11 cellular contexts compared by ENCODE assay signal in the genomic region with DNA sequence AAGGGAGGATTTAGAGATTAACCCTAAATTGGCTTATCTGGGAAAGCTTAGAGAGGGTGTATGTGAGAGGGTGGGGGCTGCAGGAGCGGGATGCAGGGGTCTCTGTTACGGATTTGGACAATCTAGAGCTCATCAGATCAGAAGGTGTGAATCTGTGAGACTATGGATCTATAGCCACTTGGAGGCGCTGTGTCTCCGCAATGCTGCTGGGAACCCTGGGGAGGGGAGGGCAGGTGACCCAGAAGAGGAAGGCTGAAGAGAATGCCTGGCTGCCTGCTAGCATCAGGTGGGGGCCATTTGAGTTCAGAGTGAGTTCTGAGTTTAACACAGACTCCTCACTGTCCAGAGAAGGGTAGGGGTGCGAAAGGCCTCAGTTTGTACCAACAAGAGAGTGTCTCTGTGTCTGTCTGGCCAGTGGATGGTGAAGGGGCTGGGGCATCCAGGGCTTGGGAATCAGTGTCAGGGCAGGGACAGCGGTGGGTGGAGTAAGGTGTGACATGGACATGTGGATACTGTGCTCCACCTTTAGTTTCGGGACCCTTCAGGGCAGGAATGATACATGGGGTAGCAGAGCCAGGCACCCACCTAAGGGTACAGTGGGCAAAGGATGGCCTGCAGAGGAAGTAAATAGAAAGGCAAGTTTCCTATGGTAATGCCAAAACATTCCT.
DNase-seq lines count a peak whose midpoint lies in the region; ATAC-seq and TF ChIP-seq lines count a peak whose summit lies in the region.
"Had no signal": no experiment of that assay in that cellular context is flagged by ENCODE, and none has a peak within 500 bp of the region (broad histone marks: within the 10 kb centered on the region; RNA-seq: fewer than 3 reads in every experiment).

No MANE protein-coding gene starts in this region.

- H3K27me3 Mint-ChIP-seq in activated CD8-positive, alpha-beta memory T cell treated with anti-CD3 and anti-CD28 coated beads, Interleukin-2, amount 10 ng/mL, durations not matched to agents 7 days and 5 days = peaks cover 10% of the 10 kb centered on the region
- H3K27me3 Mint-ChIP-seq in T-cell = no peaks in the 10 kb centered on the region

- no peak overlapping the region for H3K27ac ChIP-seq in stomach
- H3K27ac ChIP-seq: thoracic aorta had no signal

- WGBS in stomach, 5 donors = 46 to 66% (median 56%) methylated on average over 7 of the region's 7 CpGs

- no peak overlapping the region for H3K27ac Mint-ChIP-seq in activated CD8-positive, alpha-beta memory T cell treated with anti-CD3 and anti-CD28 coated beads, Interleukin-2, amount 10 ng/mL, durations not matched to agents 7 days and 5 days
- peak overlapping the region in 1 of 2 donors; percentile 60 for H3K27ac Mint-ChIP-seq in T-cell
- H3K27ac Mint-ChIP-seq: B cell had no signal

- peaks cover 0 to 10% (median 0%) of the 10 kb centered on the region in 3 donors for H3K27me3 ChIP-seq in stomach

- no peak for TF ChIP-seq EP300 in stomach (IDR thresholded peaks at IDR 0.05)

- no peaks in the 10 kb centered on the region for H3K9me3 ChIP-seq in stomach
- H3K9me3 ChIP-seq: thoracic aorta had no signal

- TF ChIP-seq CTCF in choroid plexus epithelial cell (conservative IDR thresholded peaks at IDR 0.05; ENCODE audit: low read depth, low read length) (peak; percentile 55), stomach (IDR thresholded peaks at IDR 0.05) (no peak), GM13976 (IDR thresholded peaks at IDR 0.05; ENCODE audit: borderline replicate concordance, control extremely low read depth, extremely low read depth, insufficient read depth, missing control alignments) (no peak)

- peaks cover 32% of the 10 kb centered on the region for H3K4me1 Mint-ChIP-seq in activated CD8-positive, alpha-beta memory T cell treated with anti-CD3 and anti-CD28 coated beads, Interleukin-2, amount 10 ng/mL, durations not matched to agents 7 days and 5 days
- H3K4me1 Mint-ChIP-seq in T-cell = peaks cover 32 to 42% (median 36%) of the 10 kb centered on the region in 3 donors

- H3K36me3 Mint-ChIP-seq in activated CD8-positive, alpha-beta memory T cell treated with anti-CD3 and anti-CD28 coated beads, Interleukin-2, amount 10 ng/mL, durations not matched to agents 7 days and 5 days = no peaks in the 10 kb centered on the region
- no peaks in the 10 kb centered on the region for H3K36me3 Mint-ChIP-seq in T-cell

- no peak for DNase-seq in activated CD8-positive, alpha-beta memory T cell treated with anti-CD3 and anti-CD28 coated beads, Interleukin-2, amount 10 ng/mL, durations not matched to agents 7 days and 5 days
- DNase-seq in activated CD8-positive, alpha-beta memory T cell treated with anti-CD3 and anti-CD28 coated beads, Interleukin-2, amount 50 U/mL, for 48 hours = no peak
- peak in 27 of 34 experiments; percentile 11 to 48 (median 37) for DNase-seq in T-cell
- no peak for DNase-seq in choroid plexus epithelial cell (ENCODE audit: low read depth)
- DNase-seq in stimulated activated CD4-positive, alpha-beta T cell treated with anti-CD3 and anti-CD28 coated beads, Interleukin-4, amount 100 ng/mL, for 24 hours = peak; percentile 38
- DNase-seq in stomach = no peak
- no peak for DNase-seq in NCI-H1930 (lab: John Stamatoyannopoulos, UW)
- no peak for DNase-seq in GM13976 (ENCODE audit: low spot score)

- intact Hi-C loops in stomach (cut with DNase I; ENCODE audit: low total_unique reads) = no loop called here

- H3K36me3 ChIP-seq in stomach = no peaks in the 10 kb centered on the region
- H3K36me3 ChIP-seq: thoracic aorta had no signal

- CTCF ChIA-PET in activated CD8-positive, alpha-beta memory T cell treated with anti-CD3 and anti-CD28 coated beads, Interleukin-2, amount 10 ng/mL, durations not matched to agents 7 days and 5 days (lab: Charles Lee) = interaction anchor here (0.6 to 3.3 kb wide), 10 partner anchors 9 to 366 kb away, joined by 3 to 16 read pairs (median 3); no protein-coding TSS in a partner anchor
- CTCF ChIA-PET in T-cell (lab: Charles Lee) = interaction anchor here (0.6 to 1.2 kb wide), 8 partner anchors 10 to 365 kb away, joined by 3 to 8 read pairs (median 4); no protein-coding TSS in a partner anchor

- POLR2A ChIA-PET in T-cell (lab: Charles Lee) = no interaction called here

- no peak for TF ChIP-seq POLR2A in stomach (IDR thresholded peaks at IDR 0.05)

- H3K4me1 ChIP-seq in stomach = peaks cover 0 to 12% (median 0%) of the 10 kb centered on the region in 4 donors

- no peak overlapping the region for H3K4me3 Mint-ChIP-seq in activated CD8-positive, alpha-beta memory T cell treated with anti-CD3 and anti-CD28 coated beads, Interleukin-2, amount 10 ng/mL, durations not matched to agents 7 days and 5 days
- H3K4me3 Mint-ChIP-seq in T-cell = no peak overlapping the region
- H3K4me3 Mint-ChIP-seq: B cell had no signal

- H3K4me3 ChIP-seq in choroid plexus epithelial cell (ENCODE audit: low read depth, low read length) (no peak overlapping the region), stomach (no peak overlapping the region)
- H3K4me3 ChIP-seq: thoracic aorta had no signal

- ATAC-seq in activated CD8-positive, alpha-beta memory T cell treated with anti-CD3 and anti-CD28 coated beads, Interleukin-2, amount 10 ng/mL, durations not matched to agents 7 days and 5 days = peak; percentile 66
- ATAC-seq in T-cell (replicated peaks in 1 of 4) = peak; percentile 43 to 73 (median 49)
- ATAC-seq: Panc1 had no signal

- in situ Hi-C loops in GM13976 (cut with MboI; ENCODE audit: low sequenced_read_pairs, unreplicated experiment) = no loop called here

- no peaks in the 10 kb centered on the region for H3K9me3 Mint-ChIP-seq in activated CD8-positive, alpha-beta memory T cell treated with anti-CD3 and anti-CD28 coated beads, Interleukin-2, amount 10 ng/mL, durations not matched to agents 7 days and 5 days (ENCODE audit: low read depth)
- no peaks in the 10 kb centered on the region for H3K9me3 Mint-ChIP-seq in T-cell

Comparison
In these comparisons a context has a peak if more than half of its experiments do, and no peak if none do; other contexts are left out.
1. DNase-seq: peak in T-cell (27 of 34) and stimulated activated CD4-positive, alpha-beta T cell treated with anti-CD3 and anti-CD28 coated beads, Interleukin-4, amount 100 ng/mL, for 24 hours (single experiment); none in activated CD8-positive, alpha-beta memory T cell treated with anti-CD3 and anti-CD28 coated beads, Interleukin-2, amount 10 ng/mL, durations not matched to agents 7 days and 5 days (single experiment), activated CD8-positive, alpha-beta memory T cell treated with anti-CD3 and anti-CD28 coated beads, Interleukin-2, amount 50 U/mL, for 48 hours (single experiment), choroid plexus epithelial cell (single experiment), stomach (single experiment), NCI-H1930 (0 of 2) and GM13976 (single experiment).